16 cellular contexts compared by ENCODE assay signal in the genomic region with DNA sequence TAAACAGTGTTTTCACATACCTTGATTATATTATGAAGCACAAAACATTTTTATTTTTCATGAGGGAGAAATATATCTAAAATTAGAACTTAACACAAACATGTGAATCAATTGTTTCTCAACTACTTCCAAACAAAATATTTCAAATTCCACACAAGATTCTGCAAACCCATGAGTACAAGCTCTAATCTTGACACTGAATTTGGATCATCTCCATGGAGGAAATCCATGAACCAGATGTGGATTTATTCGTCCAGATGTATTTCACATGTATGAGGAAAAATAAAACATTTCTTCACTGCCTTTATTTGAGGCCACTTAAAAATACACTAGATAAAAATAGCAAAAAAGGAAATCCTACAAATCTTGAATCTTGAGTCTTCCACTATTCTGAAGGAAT.
DNase-seq lines count a peak whose midpoint lies in the region; ATAC-seq and TF ChIP-seq lines count a peak whose summit lies in the region.
"Had no signal": no experiment of that assay in that cellular context is flagged by ENCODE, and none has a peak within 500 bp of the region (broad histone marks: within the 10 kb centered on the region; RNA-seq: fewer than 3 reads in every experiment).

No MANE protein-coding gene starts in this region.

- no peaks in the 10 kb centered on the region for H3K79me2 ChIP-seq in DOHH2 (ENCODE audit: control insufficient read depth, low read length)

- TF ChIP-seq CTCF in DOHH2 (IDR thresholded peaks at IDR 0.05; ENCODE audit: low read depth, low read length, poor library complexity, severe bottlenecking) (no peak), Panc1 (IDR thresholded peaks at IDR 0.05) (no peak), fibroblast of pulmonary artery (IDR thresholded peaks at IDR 0.05; ENCODE audit: low read length, missing control alignments) (no peak), esophagus squamous epithelium (IDR thresholded peaks at IDR 0.05) (no peak)

- H4K20me1 ChIP-seq in DOHH2 (ENCODE audit: control insufficient read depth, insufficient read depth, low read depth, low read length): no peaks in the 10 kb centered on the region

- BruUV-seq in Panc1 (replicated peaks; lab: Mats Ljungman, UMichigan): TSS peak; percentile 7

- TF ChIP-seq POLR2A in esophagus squamous epithelium (IDR thresholded peaks at IDR 0.05): no peak

- POLR2A ChIA-PET in Panc1 (lab: Charles Lee): interaction anchor here (0.5 kb wide), 1 partner anchor 14 kb away, joined by 4 read pairs; no protein-coding TSS in a partner anchor

- no peak for ATAC-seq in Panc1
- no peak for ATAC-seq in HG02870 (IDR thresholded peaks at IDR 0.05; ENCODE audit: unreplicated experiment)
- ATAC-seq: activated CD8-positive, alpha-beta T cell treated with anti-CD3 and anti-CD28 coated beads, Interleukin-2, amount 10 ng/mL, durations not matched to agents 7 days and 5 days had no signal

- intact Hi-C loops in Panc1 (cut with micrococcal nuclease; ENCODE audit: unreplicated experiment): loop anchor here (10.0 kb wide), 1 partner anchor 195 kb away; a partner anchor contains a TSS
- intact Hi-C loops in esophagus squamous epithelium (cut with DNase I): no loop called here

- H3K4me1 ChIP-seq in DOHH2 (ENCODE audit: control insufficient read depth, low read length) (peaks cover 23% of the 10 kb centered on the region), Panc1 (ENCODE audit: control insufficient read depth, insufficient read depth, low read length) (peaks cover 30% of the 10 kb centered on the region; the same call in 1 of the 2 replicates), esophagus squamous epithelium (peaks cover 0 to 18% (median 0%) of the 10 kb centered on the region in 3 donors)

- CTCF ChIA-PET in Panc1 (lab: Charles Lee): no interaction called here

- H3K4me3 ChIP-seq in DOHH2 (ENCODE audit: low read length) (peak overlapping the region; percentile 39), Panc1 (ENCODE audit: low read depth in 2 of 2, low read length in 2 of 2) (no peak overlapping the region), fibroblast of pulmonary artery (replicated peaks; ENCODE audit: low read depth, low read length) (no peak overlapping the region), skeletal muscle cell (ENCODE audit: low read depth, low read length) (no peak overlapping the region), esophagus squamous epithelium (no peak overlapping the region)
- H3K4me3 ChIP-seq: lung had no signal

- H3F3A ChIP-seq in DOHH2 (ENCODE audit: control insufficient read depth, insufficient read depth): no peaks in the 10 kb centered on the region

- DNase-seq in Panc1 (ENCODE audit: low read depth, low spot score): no peak
- DNase-seq in fibroblast of pulmonary artery (ENCODE audit: low read depth): peak; percentile 89
- DNase-seq in skeletal muscle cell (ENCODE audit: low read depth): peak; percentile 72
- no peak for DNase-seq in activated CD8-positive, alpha-beta memory T cell treated with anti-CD3 and anti-CD28 coated beads, Interleukin-2, amount 50 U/mL, for 48 hours
- no peak for DNase-seq in amniotic stem cell (lab: John Stamatoyannopoulos, UW)
- DNase-seq in esophagus squamous epithelium (lab: John Stamatoyannopoulos, UW): no peak
- DNase-seq: activated CD8-positive, alpha-beta T cell treated with anti-CD3 and anti-CD28 coated beads, Interleukin-2, amount 10 ng/mL, durations not matched to agents 7 days and 5 days; CD4-positive, CD25-positive, alpha-beta regulatory T cell; hippocampal formation; nucleus accumbens; OCI-M1; stimulated activated CD8-positive, alpha-beta memory T cell treated with anti-CD3 and anti-CD28 coated beads, Interleukin-4, amount 100 ng/mL, for 48 hours; T-helper 9 cell had no signal

- H3K27me3 ChIP-seq in DOHH2 (ENCODE audit: control insufficient read depth, low read length): no peaks in the 10 kb centered on the region
- H3K27me3 ChIP-seq in Panc1 (ENCODE audit: control insufficient read depth, insufficient read depth, low read length): no peaks in the 10 kb centered on the region
- no peaks in the 10 kb centered on the region for H3K27me3 ChIP-seq in esophagus squamous epithelium

- peak overlapping the region; percentile 38 for H3K27ac ChIP-seq in DOHH2 (ENCODE audit: low read depth, low read length)
- H3K27ac ChIP-seq in Panc1 (ENCODE audit: low read length): peak overlapping the region; percentile 54; the same call in 1 of the 2 replicates
- peak overlapping the region in 2 of 4 donors; percentile 46 to 72 for H3K27ac ChIP-seq in esophagus squamous epithelium

- H3K36me3 ChIP-seq in DOHH2 (ENCODE audit: control insufficient read depth, low read length): no peaks in the 10 kb centered on the region
- H3K36me3 ChIP-seq in Panc1 (ENCODE audit: control insufficient read depth, insufficient read depth, low read length): no peaks in the 10 kb centered on the region
- no peaks in the 10 kb centered on the region for H3K36me3 ChIP-seq in esophagus squamous epithelium

- peak overlapping the region; percentile 56 for H3K4me2 ChIP-seq in DOHH2 (ENCODE audit: low read length)

- in situ Hi-C loops in Panc1 (cut with HindIII; ENCODE audit: low pct_unique_long_range_greater_than_20kb, low sequenced_read_pairs): no loop called here

- 46 to 54% methylated on average over 1 of the region's 1 CpG for WGBS in esophagus squamous epithelium, 2 donors

- no peaks in the 10 kb centered on the region for H3K9me2 ChIP-seq in DOHH2 (replicated peaks; ENCODE audit: control insufficient read depth, low read length)

- no peaks in the 10 kb centered on the region for H3K9me3 ChIP-seq in DOHH2 (ENCODE audit: control insufficient read depth, insufficient read depth, low read length)
- H3K9me3 ChIP-seq in Panc1 (ENCODE audit: control insufficient read depth, insufficient read depth, low read depth, low read length): no peaks in the 10 kb centered on the region
- H3K9me3 ChIP-seq in esophagus squamous epithelium: no peaks in the 10 kb centered on the region

Comparison
In these comparisons a context has a peak if more than half of its experiments do, and no peak if none do; other contexts are left out.
1. DNase-seq: peak in fibroblast of pulmonary artery (single experiment) and skeletal muscle cell (single experiment); none in Panc1 (single experiment), activated CD8-positive, alpha-beta memory T cell treated with anti-CD3 and anti-CD28 coated beads, Interleukin-2, amount 50 U/mL, for 48 hours (single experiment), amniotic stem cell (single experiment) and esophagus squamous epithelium (single experiment).